In the genomic region with DNA sequence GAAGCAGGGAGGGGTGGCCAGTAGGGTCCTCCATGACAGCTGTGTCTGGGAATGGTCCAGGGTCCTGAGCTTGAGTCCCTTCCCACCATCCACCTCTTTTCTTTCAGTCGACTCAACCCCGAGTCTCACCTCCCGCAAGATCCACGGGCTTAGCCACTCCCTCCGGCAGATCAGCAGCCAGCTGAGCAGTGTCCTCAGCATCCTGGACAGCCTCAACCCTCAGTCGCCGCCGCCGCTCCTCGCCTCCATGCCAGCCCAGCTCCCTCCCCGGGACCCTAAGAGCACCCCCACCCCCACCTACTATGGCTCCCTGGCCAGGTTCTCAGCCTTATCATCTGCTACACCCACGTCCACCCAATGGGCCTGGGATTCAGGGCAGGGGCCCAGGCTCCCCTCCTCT, we compare ENCODE assay signal across 20 cellular contexts.
DNase-seq lines count a peak whose midpoint lies in the region; ATAC-seq, FAIRE-seq and TF ChIP-seq lines count a peak whose summit lies in the region.
"Had no signal": no experiment of that assay in that cellular context is flagged by ENCODE, and none has a peak within 500 bp of the region (broad histone marks: within the 10 kb centered on the region; RNA-seq: fewer than 3 reads in every experiment).

No MANE protein-coding gene starts in this region.

- H3K4ac ChIP-seq in H9 (ENCODE audit: low read depth, low read length): no peak overlapping the region

- FAIRE-seq in astrocyte (lab: Jason Lieb, UNC): no peak
- FAIRE-seq: GM12878, GM19239, HTR-8/SVneo had no signal

- no peak overlapping the region for H3K18ac ChIP-seq in H9 (ENCODE audit: insufficient read length, low read depth, low read length)

- no peaks in the 10 kb centered on the region; the same call in 1 of the 2 replicates for H3K27me3 Mint-ChIP-seq in H9 (ENCODE audit: low read depth)
- no peaks in the 10 kb centered on the region for H3K27me3 Mint-ChIP-seq in astrocyte (ENCODE audit: low read depth, unreplicated experiment)
- H3K27me3 Mint-ChIP-seq: B cell; CD8-positive, alpha-beta memory T cell had no signal

- no peak overlapping the region for H2AFZ ChIP-seq in H9 (ENCODE audit: low read length)
- H2AFZ ChIP-seq in astrocyte (ENCODE audit: low read depth, low read length): no peak overlapping the region
- H2AFZ ChIP-seq: GM23248 had no signal

- no peak overlapping the region for H2BK120ac ChIP-seq in H9 (ENCODE audit: low read depth, low read length, poor library complexity, severe bottlenecking)

- H3K79me2 ChIP-seq in H9 (ENCODE audit: insufficient read depth, low read length): no peaks in the 10 kb centered on the region
- H3K79me2 ChIP-seq in astrocyte (ENCODE audit: insufficient read depth, low read length): no peaks in the 10 kb centered on the region

- intact Hi-C loops in posterior vena cava (cut with DNase I) (no loop called here), aorta (cut with DNase I) (no loop called here), dorsolateral prefrontal cortex (cut with DNase I) (no loop called here)

- no peak overlapping the region for H3K14ac ChIP-seq in H9 (ENCODE audit: insufficient read depth, low read length)

- ATAC-seq in aorta (ENCODE audit: low FRiP score): peak; percentile 16
- ATAC-seq: GM12878 had no signal

- H3T11ph ChIP-seq in H9 (ENCODE audit: low read length): no peak overlapping the region

- H3K4me3 Mint-ChIP-seq in H9: no peak overlapping the region
- no peak overlapping the region for H3K4me3 Mint-ChIP-seq in astrocyte (ENCODE audit: unreplicated experiment)
- H3K4me3 Mint-ChIP-seq: B cell; CD8-positive, alpha-beta memory T cell had no signal

- H3K27me3 ChIP-seq in H9 (ENCODE audit: insufficient read depth, low read length) (no peaks in the 10 kb centered on the region), astrocyte (ENCODE audit: insufficient read depth, low read length) (no peaks in the 10 kb centered on the region), aorta (ENCODE audit: control insufficient read depth in 1 of 2, insufficient read depth in 2 of 2, low read length in 1 of 2) (no peaks in the 10 kb centered on the region), dorsolateral prefrontal cortex (no peaks in the 10 kb centered on the region)
- H3K27me3 ChIP-seq: BLaER1 treated with 17β-estradiol and CSF1 and Interleukin-3, amounts not matched to agents 10 nM and 100 nM had no signal

- no peak overlapping the region for H4K91ac ChIP-seq in H9 (ENCODE audit: insufficient read length, low read depth, low read length)

- peaks cover 35 to 45% (median 44%) of the 10 kb centered on the region in 3 experiments for H3K36me3 Mint-ChIP-seq in H9 (ENCODE audit: insufficient read depth in 1 of 3, low read depth in 3 of 3)
- peaks cover 66% of the 10 kb centered on the region for H3K36me3 Mint-ChIP-seq in astrocyte (ENCODE audit: low read depth, unreplicated experiment)

- TF ChIP-seq CTCF in H9 (conservative IDR thresholded peaks at IDR 0.05): no peak
- no peak for TF ChIP-seq CTCF in astrocyte (IDR thresholded peaks at IDR 0.05; ENCODE audit: insufficient read depth, low read depth, low read length)
- no peak for TF ChIP-seq CTCF in dorsolateral prefrontal cortex (IDR thresholded peaks at IDR 0.05 in 54 of 56, conservative IDR thresholded peaks at IDR 0.05 in 2 of 56; ENCODE audit: low read depth in 1 of 56, partially characterized antibody in 56 of 56)

- H3K23me2 ChIP-seq in H9 (ENCODE audit: insufficient read length, low read depth, low read length, poor library complexity, severe bottlenecking): no peaks in the 10 kb centered on the region

- H3K56ac ChIP-seq in H9 (ENCODE audit: insufficient read length, low read depth, low read length): no peak overlapping the region

- no peak overlapping the region for H2BK20ac ChIP-seq in H9 (ENCODE audit: low read depth, low read length, poor library complexity, severe bottlenecking)

- peak overlapping the region in 1 of 3 experiments; percentile 11; a peak in 1 of 7 replicates for H3K27ac Mint-ChIP-seq in H9
- peak overlapping the region; percentile 58 for H3K27ac Mint-ChIP-seq in astrocyte (ENCODE audit: unreplicated experiment)
- H3K27ac Mint-ChIP-seq: B cell; CD8-positive, alpha-beta memory T cell had no signal

- H3K23ac ChIP-seq in H9 (ENCODE audit: insufficient read length, low read depth, low read length): no peak overlapping the region

- no peaks in the 10 kb centered on the region; the same call in 1 of the 2 replicates for H3K4me1 ChIP-seq in H9 (ENCODE audit: insufficient read depth, low read length)
- no peaks in the 10 kb centered on the region for H3K4me1 ChIP-seq in astrocyte (ENCODE audit: insufficient read depth, low read length)
- no peaks in the 10 kb centered on the region for H3K4me1 ChIP-seq in aorta (ENCODE audit: control insufficient read depth in 1 of 2, insufficient read depth in 2 of 2, low read length in 2 of 2)

- H3K36me3 ChIP-seq in astrocyte (ENCODE audit: insufficient read depth, low read length) (peaks cover 12% of the 10 kb centered on the region), aorta (ENCODE audit: control insufficient read depth in 1 of 2, insufficient read depth in 2 of 2, low read length in 1 of 2) (peaks cover 0 to 4% of the 10 kb centered on the region in 2 donors)

- H3K9ac ChIP-seq in H9 (ENCODE audit: extremely low read depth, insufficient read length, low read length) (no peak overlapping the region), astrocyte (ENCODE audit: low read length) (no peak overlapping the region)
- H3K9ac ChIP-seq: BLaER1 treated with 17β-estradiol and CSF1 and Interleukin-3, amounts not matched to agents 10 nM and 100 nM; GM23248 had no signal

- no peaks in the 10 kb centered on the region for H3K79me1 ChIP-seq in H9 (ENCODE audit: insufficient read depth, low read depth, low read length, poor library complexity, severe bottlenecking)

- no peak overlapping the region for H2BK15ac ChIP-seq in H9 (ENCODE audit: low read depth, low read length)

- H3K9me3 Mint-ChIP-seq in H9 (peaks cover 16 to 22% of the 10 kb centered on the region in 2 experiments), astrocyte (ENCODE audit: unreplicated experiment) (peaks cover 19% of the 10 kb centered on the region)

- H3K27ac ChIP-seq in H9 (ENCODE audit: insufficient read length, low read depth, low read length) (no peak overlapping the region), astrocyte (ENCODE audit: low read depth, low read length) (no peak overlapping the region), aorta (ENCODE audit: low read depth in 1 of 2, low read length in 2 of 2) (no peak overlapping the region), dorsolateral prefrontal cortex (no peak overlapping the region)
- H3K27ac ChIP-seq: BLaER1 treated with 17β-estradiol and CSF1 and Interleukin-3, amounts not matched to agents 10 nM and 100 nM; GM23248 had no signal

- no peak overlapping the region for H4K8ac ChIP-seq in H9 (replicated peaks; ENCODE audit: insufficient read length, low read depth, low read length)

- no peak overlapping the region for H2BK12ac ChIP-seq in H9 (ENCODE audit: insufficient read length, low read depth, low read length)

- H4K20me1 ChIP-seq in H9 (ENCODE audit: control insufficient read depth, insufficient read depth, insufficient read length): no peaks in the 10 kb centered on the region
- H4K20me1 ChIP-seq in astrocyte (ENCODE audit: insufficient read depth, low read length): no peaks in the 10 kb centered on the region
- H4K20me1 ChIP-seq: BLaER1 treated with 17β-estradiol and CSF1 and Interleukin-3, amounts not matched to agents 10 nM and 100 nM had no signal

- no peak overlapping the region for H3K4me2 ChIP-seq in H9 (ENCODE audit: insufficient read depth, insufficient read length, low read length)
- H3K4me2 ChIP-seq in astrocyte (ENCODE audit: low read length): no peak overlapping the region

- peaks cover 17 to 20% of the 10 kb centered on the region in 2 experiments for H3K4me1 Mint-ChIP-seq in H9
- no peaks in the 10 kb centered on the region for H3K4me1 Mint-ChIP-seq in astrocyte (ENCODE audit: low read depth, unreplicated experiment)
- H3K4me1 Mint-ChIP-seq: B cell; CD8-positive, alpha-beta memory T cell had no signal

- no peak overlapping the region for H4K5ac ChIP-seq in H9 (ENCODE audit: insufficient read length, low read depth, low read length)

- H2BK5ac ChIP-seq in H9 (ENCODE audit: insufficient read length, low read length): no peak overlapping the region

- DNase-seq in H9: peak; percentile 10
- no peak for DNase-seq in astrocyte (ENCODE audit: low read depth)
- DNase-seq in posterior vena cava (ENCODE audit: low spot score): peak; percentile 63
- DNase-seq in aorta: peak in 1 of 2 donors; percentile 68
- no peak for DNase-seq in T-helper 1 cell
- no peak for DNase-seq in dorsolateral prefrontal cortex
- DNase-seq: CD8-positive, alpha-beta memory T cell; COR-L47; DMS 273 treated with DMSO at 0.1 percent for 48 hours; DMS53; DND-41; EL; GM23248; HCEC 1CT; IMR-90 had no signal

- H3K4me3 ChIP-seq in astrocyte (ENCODE audit: insufficient read depth, low read depth, low read length) (no peak overlapping the region), aorta (ENCODE audit: low read length in 2 of 2) (no peak overlapping the region), dorsolateral prefrontal cortex (no peak overlapping the region)
- H3K4me3 ChIP-seq: BLaER1 treated with 17β-estradiol and CSF1 and Interleukin-3, amounts not matched to agents 10 nM and 100 nM; GM12878; GM23248 had no signal

- no peak overlapping the region for H2AK5ac ChIP-seq in H9 (ENCODE audit: insufficient read length, low read length)

- H3K9me3 ChIP-seq in H9 (ENCODE audit: control insufficient read depth, low read depth, low read length) (peaks cover 5% of the 10 kb centered on the region), astrocyte (ENCODE audit: insufficient read depth, low read depth, low read length) (peaks cover 2% of the 10 kb centered on the region), aorta (ENCODE audit: control insufficient read depth, low read length) (peaks cover 1% of the 10 kb centered on the region)

- WGBS in H9 (ENCODE audit: extremely low coverage, insufficient read length, low lambda C conversion rate): no CpG with 5 or more reads among the region's 12 CpGs
- 94 to 98% methylated on average over 12 of the region's 12 CpGs for WGBS in aorta, 2 donors

Comparison
In these comparisons a context has a peak if more than half of its experiments do, and no peak if none do; other contexts are left out.
1. DNase-seq: peak in H9 (single experiment) and posterior vena cava (single experiment); none in astrocyte (single experiment), T-helper 1 cell (0 of 5) and dorsolateral prefrontal cortex (0 of 10).